ENCODE assay signal across 1 cellular context in genomic region chr7:149855368-149856305, GRCh38.
TF ChIP-seq lines count a peak whose summit lies in the region.

No MANE protein-coding gene starts in this region.

TF ChIP-seq in H1, 55 proteins besides CTCF, POLR2A, EP300 and RAD21 (continued from another document):
- TF ChIP-seq PHF8 (conservative IDR thresholded peaks at IDR 0.05; ENCODE audit: low read depth, low read length), result no peak
